8 cellular contexts compared by ENCODE assay signal in the genomic region with DNA sequence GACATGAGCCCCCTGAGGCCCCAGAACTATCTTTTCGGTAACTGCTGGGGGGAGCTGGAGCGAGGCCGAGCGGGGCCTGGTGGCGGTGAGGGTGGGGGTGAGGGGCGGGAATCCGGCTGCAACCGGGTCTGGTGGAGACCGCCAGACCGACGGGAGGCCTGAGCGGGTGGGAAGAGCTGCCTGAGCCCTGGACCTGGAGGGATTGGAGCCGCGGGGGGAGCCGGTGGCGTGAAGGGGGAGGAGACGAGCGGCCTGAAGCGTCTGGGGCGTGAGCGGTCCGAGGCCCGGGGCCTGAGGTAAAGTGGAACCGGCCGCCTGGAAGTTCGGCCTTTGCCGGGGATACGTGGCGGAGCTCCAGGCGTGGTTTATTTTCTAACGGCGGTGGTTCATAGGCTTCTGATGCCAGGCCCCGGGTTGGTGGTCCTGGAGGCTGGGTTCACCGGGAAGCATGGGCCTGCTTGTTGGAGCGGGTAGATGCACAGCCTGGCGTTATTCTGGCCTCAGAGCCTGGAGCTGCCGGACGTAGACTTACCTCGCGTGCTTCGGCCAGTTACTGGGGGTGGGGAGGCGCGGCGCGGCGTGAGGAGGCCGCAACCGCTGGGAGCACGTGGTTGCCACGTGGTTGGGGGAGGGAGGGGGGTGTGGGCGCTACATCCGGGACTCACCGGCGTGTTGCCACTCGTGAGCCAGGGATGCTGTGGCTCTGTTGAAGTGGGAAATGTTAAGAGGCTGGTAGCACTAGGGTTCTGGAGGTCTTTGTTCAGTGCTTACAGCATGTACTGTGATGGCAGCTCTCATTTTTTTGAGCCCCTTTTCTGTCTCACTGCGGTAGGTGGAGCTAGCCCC. TPM values are rescaled to one million over a fixed set of nuclear protein-coding genes. Genes with fewer than 3 reads are reported as not detected.
DNase-seq lines count a peak whose midpoint lies in the region; ATAC-seq and TF ChIP-seq lines count a peak whose summit lies in the region.

No MANE protein-coding gene starts in this region.

- H3K27ac ChIP-seq in RWPE1 (peak overlapping the region; percentile 92), stomach (peak overlapping the region; percentile 88 to 94 (median 92))

- peak; percentile 76 for DNase-seq in COLO668 (lab: John Stamatoyannopoulos, UW; ENCODE audit: unreplicated experiment)
- DNase-seq in HS-5 (ENCODE audit: low read depth), result peak; percentile 46
- peak; percentile 85 for DNase-seq in RWPE1 (ENCODE audit: low spot score)
- peak; percentile 76 for DNase-seq in activated effector memory CD4-positive, alpha-beta T cell treated with Interleukin-2 at 50 U/mL for 16 hours
- DNase-seq in fibroblast of the conjunctiva (ENCODE audit: low read depth), result peak; percentile 48
- peak; percentile 69 for DNase-seq in neural crest cell (ENCODE audit: low read depth, low spot score)
- peak; percentile 74 for DNase-seq in stomach

- TF ChIP-seq POLR2A in stomach (IDR thresholded peaks at IDR 0.05), result no peak

- peaks cover 42% of the 10 kb centered on the region for H3K36me3 Mint-ChIP-seq in neural crest cell (ENCODE audit: low read depth)

- TF ChIP-seq EP300 in stomach (IDR thresholded peaks at IDR 0.05), result no peak

- WGBS in stomach, 5 donors, result 0 to 1% (median 0%) methylated on average over 45 to 56 of the region's 56 CpGs

- CTCF ChIA-PET in RWPE1 (lab: Yijun Ruan, JAX), result interaction anchor here (0.6 kb wide), 1 partner anchor 48 kb away, joined by 4 read pairs; no protein-coding TSS in a partner anchor

- intact Hi-C loops in stomach (cut with DNase I; ENCODE audit: low total_unique reads), result no loop called here

- peaks cover 31% of the 10 kb centered on the region for H3K27me3 Mint-ChIP-seq in neural crest cell (ENCODE audit: low read depth)

- peak overlapping the region; percentile 100 for H3K27ac Mint-ChIP-seq in neural crest cell (ENCODE audit: unreplicated experiment)

- H3K9me3 ChIP-seq in stomach, result no peaks in the 10 kb centered on the region

- peaks cover 15 to 59% (median 38%) of the 10 kb centered on the region in 4 donors for H3K4me1 ChIP-seq in stomach

- peak overlapping the region; percentile 97 for H3K4me3 Mint-ChIP-seq in neural crest cell

- H3K9me3 Mint-ChIP-seq in neural crest cell, result no peaks in the 10 kb centered on the region

- ATAC-seq in GM19455 (IDR thresholded peaks at IDR 0.05; ENCODE audit: unreplicated experiment), result peak; percentile 33

- peaks cover 23 to 28% (median 24%) of the 10 kb centered on the region in 4 donors for H3K36me3 ChIP-seq in stomach

- no peaks in the 10 kb centered on the region for H3K27me3 ChIP-seq in stomach

- POLR2A ChIA-PET in RWPE1 (lab: Yijun Ruan, JAX; ENCODE audit: low non-redundant PET), result interaction anchor here (0.7 kb wide), 1 partner anchor 585 kb away, joined by 3 read pairs; no protein-coding TSS in a partner anchor

- peaks cover 54% of the 10 kb centered on the region for H3K4me1 Mint-ChIP-seq in neural crest cell

- peak overlapping the region; percentile 72 to 99 (median 90) for H3K4me3 ChIP-seq in stomach

- no peak for TF ChIP-seq CTCF in RWPE1 (conservative IDR thresholded peaks at IDR 0.05; ENCODE audit: low read depth)
- no peak for TF ChIP-seq CTCF in neural crest cell (conservative IDR thresholded peaks at IDR 0.05)
- TF ChIP-seq CTCF in stomach (IDR thresholded peaks at IDR 0.05), result no peak

RNA-seq across cellular contexts. Expression of a gene that starts 0.5 kb away (rescaled TPM):
- 2,514 and 2,574 TPM in 2 replicates for total RNA-seq in neural crest cell
- 100 to 1,000 TPM; 289 to 989 (median 416) TPM for total RNA-seq in stomach
- 1,000 to 10,000 TPM; 2,122 to 3,788 (median 2,464) TPM for polyA plus RNA-seq in stomach

RNA-seq across cellular contexts. Expression of a gene that starts 31.3 kb away (rescaled TPM):
- total RNA-seq in neural crest cell, result 2.4 TPM in 2 replicates
- total RNA-seq in stomach, result 1 to 10 TPM in 1 of 5 donors, under 1 TPM in 1, not detected in 3; 0.37 to 7.1 TPM
- polyA plus RNA-seq in stomach, result under 1 TPM; 0.37 to 0.68 (median 0.46) TPM

Comparison
In these comparisons a context has a peak if more than half of its experiments do, and no peak if none do; other contexts are left out.
1. Peak in every context shown above with its lines: DNase-seq, ATAC-seq, H3K4me3 ChIP-seq and H3K27ac ChIP-seq.